ENCODE assay signal across 7 cellular contexts in genomic region chr18:59696311-59697235, GRCh38. TPM values are rescaled to one million over a fixed set of nuclear protein-coding genes. Genes with fewer than 3 reads are reported as not detected.
DNase-seq lines count a peak whose midpoint lies in the region; ATAC-seq and TF ChIP-seq lines count a peak whose summit lies in the region.

No MANE protein-coding gene starts in this region.

- no peak for TF ChIP-seq CTCF in GM20000 (IDR thresholded peaks at IDR 0.05; ENCODE audit: extremely low read depth, missing control alignments)
- no peak for TF ChIP-seq CTCF in coronary artery (IDR thresholded peaks at IDR 0.05)

- peak overlapping the region in 1 of 2 experiments; percentile 80 for H3K14ac ChIP-seq in mesenchymal stem cell (ENCODE audit: low read length in 2 of 2)

- no peak overlapping the region for H3K27ac ChIP-seq in HUES6 (ENCODE audit: low read depth, low read length)
- no peak overlapping the region for H3K27ac ChIP-seq in coronary artery
- H3K27ac ChIP-seq in mesenchymal stem cell (ENCODE audit: low read length, poor library complexity, severe bottlenecking): no peak overlapping the region

- H3K18ac ChIP-seq in mesenchymal stem cell (ENCODE audit: low read depth in 1 of 2, low read length in 2 of 2): no peak overlapping the region

- peak overlapping the region; percentile 85 for H3K4me3 ChIP-seq in HUES6 (ENCODE audit: low read depth, low read length)
- peak overlapping the region; percentile 57 for H3K4me3 ChIP-seq in coronary artery
- peak overlapping the region; percentile 53 to 95 for H3K4me3 ChIP-seq in mesenchymal stem cell (ENCODE audit: insufficient read depth in 1 of 2, low read depth in 1 of 2, low read length in 2 of 2)

- WGBS in mesenchymal stem cell: under 1% methylated on average over 69 of the region's 79 CpGs

- no peak overlapping the region for H2AK5ac ChIP-seq in mesenchymal stem cell (ENCODE audit: low read length, severe bottlenecking)

- peak overlapping the region in 1 of 2 experiments; percentile 77 for H3K23ac ChIP-seq in mesenchymal stem cell (ENCODE audit: low read length in 2 of 2)

- H3K9me3 ChIP-seq in HUES6 (ENCODE audit: control insufficient read depth, insufficient read depth, low read depth, low read length) (no peaks in the 10 kb centered on the region), mesenchymal stem cell (ENCODE audit: control insufficient read depth, low read length) (no peaks in the 10 kb centered on the region)

- H3K4me1 ChIP-seq in HUES6 (ENCODE audit: control insufficient read depth, insufficient read depth, low read length) (peaks cover 24% of the 10 kb centered on the region), mesenchymal stem cell (ENCODE audit: control insufficient read depth, insufficient read depth, low read depth, low read length) (peaks cover 15% of the 10 kb centered on the region)

- peaks cover 66% of the 10 kb centered on the region for H3K27me3 ChIP-seq in HUES6 (ENCODE audit: control insufficient read depth, insufficient read depth, low read length)
- peaks cover 0 to 25% of the 10 kb centered on the region in 2 experiments for H3K27me3 ChIP-seq in mesenchymal stem cell (ENCODE audit: control insufficient read depth in 1 of 2, insufficient read depth in 1 of 2, low read length in 2 of 2)

- DNase-seq in GM20000 (ENCODE audit: low spot score): peak; percentile 44
- DNase-seq in coronary artery (ENCODE audit: low spot score): no peak
- peak; percentile 48 for DNase-seq in mesenchymal stem cell
- no peak for DNase-seq in NCI-H187 treated with DMSO at 0.1 percent for 48 hours (lab: John Stamatoyannopoulos, UW)

- peak overlapping the region; percentile 12 for H4K8ac ChIP-seq in mesenchymal stem cell (ENCODE audit: low read length)

- no peak for ATAC-seq in HG03460 (IDR thresholded peaks at IDR 0.05; ENCODE audit: unreplicated experiment)
- ATAC-seq in GM19324 (IDR thresholded peaks at IDR 0.05; ENCODE audit: low FRiP score, unreplicated experiment): no peak

- H3K9ac ChIP-seq in HUES6 (ENCODE audit: low read length) (peak overlapping the region; percentile 74), mesenchymal stem cell (ENCODE audit: low read length) (peak overlapping the region; percentile 85)

- no peak overlapping the region for H4K91ac ChIP-seq in mesenchymal stem cell (ENCODE audit: low read length)

- H2BK15ac ChIP-seq in mesenchymal stem cell (ENCODE audit: low read depth, poor library complexity, severe bottlenecking): peak overlapping the region; percentile 78

- H3K36me3 ChIP-seq in HUES6 (ENCODE audit: control insufficient read depth, insufficient read depth, low read length) (no peaks in the 10 kb centered on the region), mesenchymal stem cell (ENCODE audit: control insufficient read depth in 1 of 2, insufficient read depth in 2 of 2, low read depth in 1 of 2, low read length in 2 of 2) (no peaks in the 10 kb centered on the region)

- H3K79me1 ChIP-seq in mesenchymal stem cell (replicated peaks; ENCODE audit: low read length, poor library complexity, severe bottlenecking): no peaks in the 10 kb centered on the region

- H2BK5ac ChIP-seq in mesenchymal stem cell (ENCODE audit: low read depth, low read length, poor library complexity, severe bottlenecking): no peak overlapping the region

- H3K4me2 ChIP-seq in mesenchymal stem cell (ENCODE audit: low read length, poor library complexity, severe bottlenecking): peak overlapping the region; percentile 94

- H2BK120ac ChIP-seq in mesenchymal stem cell (ENCODE audit: low read depth, low read length): no peak overlapping the region

- peak overlapping the region; percentile 66 for H2AFZ ChIP-seq in mesenchymal stem cell (ENCODE audit: low read depth, low read length)

- H2BK12ac ChIP-seq in mesenchymal stem cell (ENCODE audit: low read length in 2 of 2): peak overlapping the region in 1 of 2 experiments; percentile 30

- no peak overlapping the region for H3K4ac ChIP-seq in mesenchymal stem cell (ENCODE audit: low read depth in 1 of 2, low read length in 2 of 2)

RNA-seq across cellular contexts. Expression of gene CCBE1, which starts 0.7 kb away (rescaled TPM):
- polyA plus RNA-seq in mesenchymal stem cell (2013, experiment 1 of 2): 0.47 TPM
- 0.48 TPM for polyA plus RNA-seq in mesenchymal stem cell (2013, experiment 2 of 2)

Comparison
In these comparisons a context has a peak if more than half of its experiments do, and no peak if none do; other contexts are left out.
1. DNase-seq: peak in GM20000 (single experiment) and mesenchymal stem cell (single experiment); none in coronary artery (single experiment) and NCI-H187 treated with DMSO at 0.1 percent for 48 hours (single experiment).
2. Peak in every context shown above with its lines, with median percentiles within 50 percentile points of each other: H3K4me3 ChIP-seq.